8 cellular contexts compared by ENCODE assay signal in genomic region chr17:48261297-48261880, GRCh38.
A peak's percentile ranks its signal among the peaks of the same experiment; 100 is the strongest.
DNase-seq lines count a peak whose midpoint lies in the region; ATAC-seq, FAIRE-seq and TF ChIP-seq lines count a peak whose summit lies in the region.

No MANE protein-coding gene starts in this region.

- H2BK5ac ChIP-seq in H1 (ENCODE audit: low read depth, low read length) = no peak overlapping the region

- no peak overlapping the region for H3K14ac ChIP-seq in H1 (ENCODE audit: insufficient read length)

- no peak overlapping the region for H3K27ac ChIP-seq in H1 (ENCODE audit: low read depth, low read length)
- H3K27ac ChIP-seq in testis = no peak overlapping the region
- H3K27ac ChIP-seq in upper lobe of left lung = no peak overlapping the region

- TF ChIP-seq RAD21 in H1 (IDR thresholded peaks at IDR 0.05 in 1 of 2, conservative IDR thresholded peaks at IDR 0.05 in 1 of 2; ENCODE audit: low read depth in 2 of 2, low read length in 2 of 2) = peak; percentile 24 to 53

- POLR2A ChIA-PET in H1 (lab: Charles Lee; ENCODE audit: partially characterized antibody) = interaction anchor here (1.0 kb wide), 1 partner anchor 9 kb away, joined by 3 read pairs; no protein-coding TSS in a partner anchor

- H2BK12ac ChIP-seq in H1 (ENCODE audit: low read depth, low read length) = no peak overlapping the region

- H3K79me1 ChIP-seq in H1 (ENCODE audit: low read depth, low read length) = no peaks in the 10 kb centered on the region

- TF ChIP-seq CTCF in GM06990 (IDR thresholded peaks at IDR 0.05; ENCODE audit: insufficient read depth, low read length, poor library complexity, severe bottlenecking) (peak; percentile 75), H1 (IDR thresholded peaks at IDR 0.05; ENCODE audit: control extremely low read depth in 1 of 3, insufficient read depth in 1 of 3, low read depth in 1 of 3, low read length in 3 of 3) (peak; percentile 18 to 86 (median 68)), testis (IDR thresholded peaks at IDR 0.05) (no peak), upper lobe of left lung (IDR thresholded peaks at IDR 0.05) (peak in 1 of 6 experiments; percentile 19)

- no peak overlapping the region for H2BK120ac ChIP-seq in H1 (replicated peaks; ENCODE audit: low read depth, low read length)

- H3K4ac ChIP-seq in H1 (replicated peaks; ENCODE audit: insufficient read length, low read depth, low read length) = no peak overlapping the region

- no peaks in the 10 kb centered on the region for H3K27me3 ChIP-seq in GM06990 (replicated peaks; ENCODE audit: control insufficient read depth, insufficient read depth, low read length)
- no peaks in the 10 kb centered on the region for H3K27me3 ChIP-seq in H1 (replicated peaks in 1 of 4; ENCODE audit: control insufficient read depth in 3 of 4, extremely low read depth in 1 of 4, insufficient read depth in 3 of 4, low read length in 3 of 4)
- no peaks in the 10 kb centered on the region for H3K27me3 ChIP-seq in testis
- H3K27me3 ChIP-seq in upper lobe of left lung = no peaks in the 10 kb centered on the region

- H4K20me1 ChIP-seq in H1 (replicated peaks in 1 of 2; ENCODE audit: control insufficient read depth in 1 of 2, insufficient read depth in 2 of 2, low read length in 2 of 2) = no peaks in the 10 kb centered on the region

- H3K18ac ChIP-seq in H1 (ENCODE audit: extremely low read depth, low read length) = no peak overlapping the region

- H3K23ac ChIP-seq in H1 (ENCODE audit: insufficient read length) = no peak overlapping the region

- peak; percentile 95 for FAIRE-seq in H1 (lab: Jason Lieb, UNC)

- no peaks in the 10 kb centered on the region for H3K79me2 ChIP-seq in H1 (ENCODE audit: control insufficient read depth in 1 of 2, insufficient read depth in 2 of 2, low read length in 2 of 2)

- ATAC-seq in upper lobe of left lung (ENCODE audit: low FRiP score in 2 of 2) = no peak

- 33% methylated on average over 5 of the region's 5 CpGs; no CpG with 5 or more reads in 1 of the 2 experiments for WGBS in H1 (ENCODE audit: extremely low coverage in 1 of 2, insufficient coverage in 1 of 2, insufficient read length in 1 of 2, insufficient replicate concordance in 2 of 2, low coverage in 1 of 2, low lambda C conversion rate in 2 of 2, missing lambda C conversion rate in 1 of 2), 2 experiments
- 69 to 71% methylated on average over 5 of the region's 5 CpGs for WGBS in testis, 2 donors
- 67 to 75% methylated on average over 5 of the region's 5 CpGs for WGBS in upper lobe of left lung, 2 donors

- H2AK5ac ChIP-seq in H1 (ENCODE audit: low read depth, low read length) = no peak overlapping the region

- no peak overlapping the region for H3K9ac ChIP-seq in H1 (replicated peaks in 1 of 4; ENCODE audit: extremely low read depth in 1 of 4, low read depth in 3 of 4, low read length in 3 of 4)

- DNase-seq in A172 (ENCODE audit: low spot score) (peak; percentile 74), GM06990 (ENCODE audit: extremely low read depth, insufficient read length) (no peak), NCI-H2227 (lab: John Stamatoyannopoulos, UW; ENCODE audit: unreplicated experiment) (peak; percentile 61), H1 (ENCODE audit: low read depth in 1 of 2, low spot score in 2 of 2) (peak; percentile 57 to 70), testis (peak; percentile 22), upper lobe of left lung (no peak), superior temporal gyrus (ENCODE audit: extremely low spot score) (no peak), amniotic stem cell (lab: John Stamatoyannopoulos, UW) (no peak)

- H3K4me3 ChIP-seq in GM06990 (replicated peaks; ENCODE audit: low read depth, low read length) = no peak overlapping the region
- H3K4me3 ChIP-seq in H1 (ENCODE audit: extremely low read depth in 1 of 4, insufficient read depth in 2 of 4, low read depth in 3 of 4, low read length in 4 of 4) = no peak overlapping the region
- H3K4me3 ChIP-seq in testis = no peak overlapping the region
- no peak overlapping the region for H3K4me3 ChIP-seq in upper lobe of left lung

- no peak overlapping the region for H4K5ac ChIP-seq in H1 (ENCODE audit: insufficient read length, low read depth, low read length)

- 0 out of 2 replicates have a peak overlapping the region, but pooled peaks have one; percentile 19 for H2AFZ ChIP-seq in H1 (ENCODE audit: low read length)

- no peak overlapping the region for H2BK20ac ChIP-seq in H1 (ENCODE audit: low read length)

- H3K4me2 ChIP-seq in H1 (ENCODE audit: insufficient read depth in 1 of 2, low read depth in 2 of 2, low read length in 2 of 2) = no peak overlapping the region

- H3K36me3 ChIP-seq in GM06990 (ENCODE audit: control insufficient read depth, insufficient read depth, low read length) (no peaks in the 10 kb centered on the region), H1 (ENCODE audit: control insufficient read depth in 2 of 4, insufficient read depth in 4 of 4, low read length in 3 of 4) (no peaks in the 10 kb centered on the region), testis (ENCODE audit: low read depth, missing control alignments) (no peaks in the 10 kb centered on the region), upper lobe of left lung (no peaks in the 10 kb centered on the region)

- peaks cover 0 to 6% (median 0%) of the 10 kb centered on the region in 4 experiments; a peak in 1 of 7 replicates for H3K4me1 ChIP-seq in H1 (replicated peaks in 1 of 4; ENCODE audit: control insufficient read depth in 3 of 4, insufficient read depth in 4 of 4, low read length in 3 of 4)
- no peaks in the 10 kb centered on the region for H3K4me1 ChIP-seq in testis
- peaks cover 0 to 9% (median 0%) of the 10 kb centered on the region in 4 donors for H3K4me1 ChIP-seq in upper lobe of left lung

- intact Hi-C loops in testis (cut with DNase I; ENCODE audit: low total_unique reads) = no loop called here

- TF ChIP-seq POLR2A in H1 (IDR thresholded peaks at IDR 0.05; ENCODE audit: control extremely low read depth in 1 of 2, low read depth in 2 of 2, low read length in 2 of 2) = no peak
- no peak for TF ChIP-seq POLR2A in testis (IDR thresholded peaks at IDR 0.05)
- TF ChIP-seq POLR2A in upper lobe of left lung (IDR thresholded peaks at IDR 0.05) = no peak

- no peak overlapping the region for H4K8ac ChIP-seq in H1 (ENCODE audit: extremely low read depth, insufficient read depth, low read length)

- no peak overlapping the region for H2BK15ac ChIP-seq in H1 (ENCODE audit: low read length)

- TF ChIP-seq EP300 in H1 (IDR thresholded peaks at IDR 0.05; ENCODE audit: borderline replicate concordance in 1 of 2, low read depth in 2 of 2, low read length in 2 of 2) (no peak), upper lobe of left lung (IDR thresholded peaks at IDR 0.05) (no peak)

- no peaks in the 10 kb centered on the region; the same call in 1 of the 2 replicates for H3K23me2 ChIP-seq in H1 (ENCODE audit: low read depth, low read length)

- CTCF ChIA-PET in H1 (lab: Charles Lee; ENCODE audit: partially characterized antibody) = interaction anchor here (0.6 to 7.1 kb wide), 33 partner anchors 8 to 483 kb away, joined by 3 to 71 read pairs (median 4); no protein-coding TSS in a partner anchor

- H3K9me3 ChIP-seq in H1 (ENCODE audit: insufficient read depth in 2 of 2, low read depth in 1 of 2, low read length in 1 of 2) = no peaks in the 10 kb centered on the region
- H3K9me3 ChIP-seq in testis = no peaks in the 10 kb centered on the region
- H3K9me3 ChIP-seq in upper lobe of left lung = no peaks in the 10 kb centered on the region

- H3K56ac ChIP-seq in H1 (replicated peaks; ENCODE audit: insufficient read length, low read depth, low read length) = no peak overlapping the region

- H4K91ac ChIP-seq in H1 (replicated peaks; ENCODE audit: insufficient read length, low read length) = no peak overlapping the region

TF ChIP-seq in H1, 55 proteins besides CTCF, POLR2A, EP300 and RAD21:
- TF ChIP-seq TAF1 (IDR thresholded peaks at IDR 0.05; ENCODE audit: low read depth, low read length) (no peak), GTF2F1 (IDR thresholded peaks at IDR 0.05; ENCODE audit: borderline replicate concordance, low read depth, low read length) (no peak), SP1 (IDR thresholded peaks at IDR 0.05; ENCODE audit: low read depth, low read length) (0 out of 2 replicates have a peak, but pooled peaks have one; percentile 27), YY1 (IDR thresholded peaks at IDR 0.05; ENCODE audit: low read depth, low read length) (no peak), RBBP5 (IDR thresholded peaks at IDR 0.05; ENCODE audit: borderline replicate concordance, low read depth, low read length) (no peak), ATF2 (IDR thresholded peaks at IDR 0.05; ENCODE audit: low read length) (no peak)

Comparison
In these comparisons a context has a peak if more than half of its experiments do, and no peak if none do; other contexts are left out.
1. DNase-seq: peak in A172 (single experiment), NCI-H2227 (single experiment), H1 (2 of 2) and testis (single experiment); none in GM06990 (single experiment), upper lobe of left lung (0 of 2), superior temporal gyrus (single experiment) and amniotic stem cell (single experiment).
2. CTCF ChIP-seq: peak in GM06990 (single experiment) and H1 (3 of 3); none in testis (0 of 3).